15 cellular contexts compared by ENCODE assay signal in the genomic region with DNA sequence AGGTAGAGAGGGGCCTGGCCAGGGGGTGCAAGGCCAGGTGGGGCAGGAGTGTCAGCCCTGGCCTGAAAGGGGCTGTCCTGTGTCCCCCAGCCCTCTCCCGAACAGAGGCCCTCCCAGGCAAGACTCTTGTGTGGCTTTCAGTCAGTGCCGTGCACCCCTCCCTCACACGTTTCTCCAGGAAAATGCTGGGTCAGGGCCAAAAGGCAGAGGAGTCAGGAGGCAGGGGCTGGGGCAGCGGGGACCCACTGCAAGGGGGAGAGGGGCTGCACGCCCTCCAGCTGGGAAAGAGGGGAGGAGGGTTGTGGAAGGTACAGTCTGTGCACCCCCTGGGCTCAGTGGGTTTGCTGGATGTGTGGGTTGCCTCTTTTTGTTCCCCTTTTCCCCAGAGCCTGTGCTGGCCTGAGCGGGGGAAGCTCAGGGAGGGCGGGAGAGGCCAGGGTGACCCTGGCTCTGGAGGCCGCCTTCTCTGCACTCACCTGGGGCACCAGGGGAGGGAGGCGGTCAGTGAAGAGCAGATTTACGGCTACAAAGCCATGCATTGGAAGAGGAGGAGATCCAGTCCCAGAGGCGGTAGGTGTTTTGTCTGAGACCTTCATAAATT.
DNase-seq lines count a peak whose midpoint lies in the region; ATAC-seq and TF ChIP-seq lines count a peak whose summit lies in the region.
"Had no signal": no experiment of that assay in that cellular context is flagged by ENCODE, and none has a peak within 500 bp of the region (broad histone marks: within the 10 kb centered on the region; RNA-seq: fewer than 3 reads in every experiment).

No MANE protein-coding gene starts in this region.

- POLR2A ChIA-PET in HEK293T (lab: Yijun Ruan, JAX), result no interaction called here

- H3K4me3 Mint-ChIP-seq in stimulated activated naive CD8-positive, alpha-beta T cell treated with anti-CD3 and anti-CD28 coated beads, Interleukin-15, amount 100 ng/mL, for 72 hours, result no peak overlapping the region
- H3K4me3 Mint-ChIP-seq in nephron, result peak overlapping the region; percentile 55 to 70 (median 56)
- H3K4me3 Mint-ChIP-seq: CD4-positive, CD25-positive, alpha-beta regulatory T cell had no signal

- peak; percentile 16 for ATAC-seq in stimulated activated naive CD8-positive, alpha-beta T cell treated with anti-CD3 and anti-CD28 coated beads, Interleukin-15, amount 100 ng/mL, for 72 hours
- ATAC-seq in stimulated activated naive CD8-positive, alpha-beta T cell treated with anti-CD3 and anti-CD28 coated beads, Interleukin-15, Interleukin-2, amounts not matched to agents 100 U/mL and 50 U/mL, for 24 hours, result no peak
- ATAC-seq in HG03520 (IDR thresholded peaks at IDR 0.05; ENCODE audit: unreplicated experiment), result no peak
- ATAC-seq in GM21423 (IDR thresholded peaks at IDR 0.05; ENCODE audit: unreplicated experiment), result no peak
- ATAC-seq: K562 had no signal

- DNase-seq in stimulated activated naive CD8-positive, alpha-beta T cell treated with anti-CD3 and anti-CD28 coated beads, Interleukin-15, amount 100 ng/mL, for 72 hours, result no peak
- no peak for DNase-seq in stimulated activated naive CD8-positive, alpha-beta T cell treated with anti-CD3 and anti-CD28 coated beads, Interleukin-15, Interleukin-2, amounts not matched to agents 100 U/mL and 50 U/mL, for 24 hours
- DNase-seq in ecto neural progenitor cell (ENCODE audit: low spot score), result peak; percentile 41
- DNase-seq in HEK293T (ENCODE audit: extremely low spot score), result no peak
- DNase-seq: AML-193; CD4-positive, CD25-positive, alpha-beta regulatory T cell; DMS53; NCI-H1048; NCI-H146; NCI-H226; NCI-H69 had no signal

- H3K9me3 Mint-ChIP-seq in stimulated activated naive CD8-positive, alpha-beta T cell treated with anti-CD3 and anti-CD28 coated beads, Interleukin-15, amount 100 ng/mL, for 72 hours, result no peaks in the 10 kb centered on the region
- no peaks in the 10 kb centered on the region for H3K9me3 Mint-ChIP-seq in nephron

- no peak overlapping the region for H3K27ac Mint-ChIP-seq in stimulated activated naive CD8-positive, alpha-beta T cell treated with anti-CD3 and anti-CD28 coated beads, Interleukin-15, amount 100 ng/mL, for 72 hours
- no peak overlapping the region for H3K27ac Mint-ChIP-seq in nephron
- H3K27ac Mint-ChIP-seq: CD4-positive, CD25-positive, alpha-beta regulatory T cell had no signal

- H3K4me1 Mint-ChIP-seq in stimulated activated naive CD8-positive, alpha-beta T cell treated with anti-CD3 and anti-CD28 coated beads, Interleukin-15, amount 100 ng/mL, for 72 hours, result peaks cover 9% of the 10 kb centered on the region
- peaks cover 58% of the 10 kb centered on the region for H3K4me1 Mint-ChIP-seq in nephron

- no peak for TF ChIP-seq CTCF in nephron (IDR thresholded peaks at IDR 0.05; ENCODE audit: unreplicated experiment in 3 of 3)

- H3K36me3 Mint-ChIP-seq in nephron (ENCODE audit: low read depth), result no peaks in the 10 kb centered on the region
- H3K36me3 Mint-ChIP-seq: CD4-positive, CD25-positive, alpha-beta regulatory T cell had no signal

- CTCF ChIA-PET in HEK293T (lab: Yijun Ruan, JAX), result interaction anchor here (0.5 kb wide), 1 partner anchor 226 kb away, joined by 4 read pairs; no protein-coding TSS in a partner anchor

- H3K27me3 Mint-ChIP-seq in stimulated activated naive CD8-positive, alpha-beta T cell treated with anti-CD3 and anti-CD28 coated beads, Interleukin-15, amount 100 ng/mL, for 72 hours, result peaks cover 80% of the 10 kb centered on the region
- peaks cover 35% of the 10 kb centered on the region for H3K27me3 Mint-ChIP-seq in nephron (ENCODE audit: low read depth)

TF ChIP-seq in HEK293T, 16 proteins besides CTCF, POLR2A, EP300 and RAD21:
- TF ChIP-seq FOXM1 (IDR thresholded peaks at IDR 0.05; ENCODE audit: borderline replicate concordance), result no peak
- no peak for TF ChIP-seq FOXK2 (IDR thresholded peaks at IDR 0.05)
- no peak for TF ChIP-seq HDGF (IDR thresholded peaks at IDR 0.05; ENCODE audit: borderline replicate concordance)
- TF ChIP-seq TARDBP (IDR thresholded peaks at IDR 0.05), result no peak
- no peak for TF ChIP-seq FOXA1 (IDR thresholded peaks at IDR 0.05)
- no peak for TF ChIP-seq CTBP1 (IDR thresholded peaks at IDR 0.05; ENCODE audit: borderline replicate concordance)
- TF ChIP-seq ARNT (IDR thresholded peaks at IDR 0.05), result no peak

Comparison
In these comparisons a context has a peak if more than half of its experiments do, and no peak if none do; other contexts are left out.
1. H3K4me3 Mint-ChIP-seq: peak in nephron (3 of 3); none in stimulated activated naive CD8-positive, alpha-beta T cell treated with anti-CD3 and anti-CD28 coated beads, Interleukin-15, amount 100 ng/mL, for 72 hours (0 of 2).